In the genomic region with DNA sequence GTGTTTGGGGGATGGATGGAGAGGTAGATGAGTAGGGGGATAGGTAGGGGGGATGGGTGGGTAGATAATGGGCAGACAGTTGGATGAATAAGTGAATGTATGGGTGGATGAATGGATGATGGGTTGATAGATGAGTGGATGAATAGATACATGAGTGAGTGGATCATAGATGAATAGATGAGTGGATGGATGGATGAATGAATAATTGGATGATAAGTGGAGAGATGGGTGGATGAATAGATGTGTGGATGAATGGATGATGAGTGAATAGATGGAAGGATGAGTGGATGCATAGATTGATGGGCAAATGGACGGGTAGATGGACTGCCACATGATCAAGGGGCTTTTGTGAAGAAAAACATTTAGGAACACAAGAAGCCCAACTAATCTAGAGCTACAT, we compare ENCODE assay signal across 27 cellular contexts.
"Had no signal": no experiment of that assay in that cellular context is flagged by ENCODE, and none has a peak within 500 bp of the region (broad histone marks: within the 10 kb centered on the region; RNA-seq: fewer than 3 reads in every experiment).

No MANE protein-coding gene starts in this region.

- H3K27ac ChIP-seq: KMS-11 had no signal

- H3K36me3 ChIP-seq: ascending aorta had no signal

- H3K9me3 ChIP-seq: ascending aorta had no signal

- H3K9me3 Mint-ChIP-seq: activated naive CD8-positive, alpha-beta T cell treated with anti-CD3 and anti-CD28 coated beads, Interleukin-2, amount 50 U/mL, for 24 hours; activated T-cell treated with anti-CD3 and anti-CD28 coated beads, Interleukin-2, amount 50 U/mL, for 24 hours; activated T-helper 1 cell treated with anti-CD3 and anti-CD28 coated beads, Interleukin-12 subunit alpha, Interleukin-12 subunit beta, Interleukin-2, Interleukin-4 antibody, amounts not matched to agents 30 ng/mL and 10 ng/mL and 1 ng/mL, durations not matched to agents 14 hours and 24 hours and 36 hours; central memory CD8-positive, alpha-beta T cell had no signal

- H3K27ac Mint-ChIP-seq: activated CD4-positive, alpha-beta T cell treated with anti-CD3 and anti-CD28 coated beads, Interleukin-2, amount 10 ng/mL, durations not matched to agents 24 days and 14 days; activated CD8-positive, alpha-beta memory T cell treated with anti-CD3 and anti-CD28 coated beads, Interleukin-2, amount 10 ng/mL, durations not matched to agents 7 days and 5 days; activated naive CD4-positive, alpha-beta T cell treated with anti-CD3 and anti-CD28 coated beads, Interleukin-2, amount 50 U/mL, for 72 hours; activated naive CD8-positive, alpha-beta T cell treated with anti-CD3 and anti-CD28 coated beads, Interleukin-2, amount 50 U/mL, for 24 hours; activated T-cell treated with anti-CD3 and anti-CD28 coated beads, Interleukin-2, amount 50 U/mL, for 24 hours; activated T-helper 1 cell treated with anti-CD3 and anti-CD28 coated beads, Interleukin-12 subunit alpha, Interleukin-12 subunit beta, Interleukin-2, Interleukin-4 antibody, amounts not matched to agents 30 ng/mL and 10 ng/mL and 1 ng/mL, durations not matched to agents 14 hours and 24 hours and 36 hours; brain; T-helper 17 cell; WTC11 had no signal

- H3K27me3 ChIP-seq: ascending aorta had no signal

- H3K4me3 Mint-ChIP-seq: activated CD4-positive, alpha-beta T cell treated with anti-CD3 and anti-CD28 coated beads, Interleukin-2, amount 10 ng/mL, durations not matched to agents 24 days and 14 days; activated CD8-positive, alpha-beta memory T cell treated with anti-CD3 and anti-CD28 coated beads, Interleukin-2, amount 10 ng/mL, durations not matched to agents 7 days and 5 days; activated naive CD8-positive, alpha-beta T cell treated with anti-CD3 and anti-CD28 coated beads, Interleukin-2, amount 50 U/mL, for 24 hours; activated T-cell treated with anti-CD3 and anti-CD28 coated beads, Interleukin-2, amount 50 U/mL, for 24 hours; activated T-helper 1 cell treated with anti-CD3 and anti-CD28 coated beads, Interleukin-12 subunit alpha, Interleukin-12 subunit beta, Interleukin-2, Interleukin-4 antibody, amounts not matched to agents 30 ng/mL and 10 ng/mL and 1 ng/mL, durations not matched to agents 14 hours and 24 hours and 36 hours; brain; central memory CD8-positive, alpha-beta T cell; T-helper 17 cell; WTC11 had no signal

- H3K27me3 Mint-ChIP-seq: activated T-cell treated with anti-CD3 and anti-CD28 coated beads, Interleukin-2, amount 50 U/mL, for 24 hours; brain had no signal

- H3K36me3 Mint-ChIP-seq: activated CD8-positive, alpha-beta memory T cell treated with anti-CD3 and anti-CD28 coated beads, Interleukin-2, amount 10 ng/mL, durations not matched to agents 7 days and 5 days; activated naive CD4-positive, alpha-beta T cell treated with anti-CD3 and anti-CD28 coated beads, Interleukin-2, amount 50 U/mL, for 72 hours; brain had no signal

- DNase-seq: activated CD4-positive, alpha-beta T cell treated with anti-CD3 and anti-CD28 coated beads, Interleukin-2, amount 10 ng/mL, durations not matched to agents 24 days and 14 days; activated CD4-positive, alpha-beta T cell treated with anti-CD3 and anti-CD28 coated beads, Interleukin-2, amount 50 U/mL, for 48 hours; activated CD4-positive, CD25-positive, alpha-beta regulatory T cell treated with anti-CD3 and anti-CD28 coated beads, Interleukin-2, amount 50 U/mL, for 72 hours; activated CD8-positive, alpha-beta memory T cell treated with anti-CD3 and anti-CD28 coated beads, Interleukin-2, amount 10 ng/mL, durations not matched to agents 7 days and 5 days; activated effector memory CD4-positive, alpha-beta T cell treated with anti-CD3 and anti-CD28 coated beads, Interleukin-2, amount 50 U/mL, for 16 hours; activated naive CD4-positive, alpha-beta T cell treated with Interleukin-2 at 50 U/mL for 16 hours; activated naive CD8-positive, alpha-beta T cell treated with anti-CD3 and anti-CD28 coated beads, Interleukin-2, amount 50 U/mL, for 24 hours; activated T-cell treated with anti-CD3 and anti-CD28 coated beads, Interleukin-2, amount 50 U/mL, for 24 hours; amniotic stem cell; NCI-H1105 treated with DMSO at 0.1 percent for 48 hours; NCI-H1436 treated with DMSO at 0.1 percent for 48 hours; NCI-H187 treated with DMSO at 0.1 percent for 48 hours; NCI-H2081 treated with DMSO at 0.1 percent for 48 hours; NCI-H2171 treated with DMSO at 0.1 percent for 48 hours; NCI-H226; NK-92 treated with Interleukin-12 subunit alpha and Interleukin-12 subunit beta, amount 100 ng/mL, for 24 hours; OCI-M1; RPMI8226; T-helper 17 cell; T-helper 9 cell had no signal

- H3K4me1 Mint-ChIP-seq: activated CD4-positive, alpha-beta T cell treated with anti-CD3 and anti-CD28 coated beads, Interleukin-2, amount 10 ng/mL, durations not matched to agents 24 days and 14 days; activated CD8-positive, alpha-beta memory T cell treated with anti-CD3 and anti-CD28 coated beads, Interleukin-2, amount 10 ng/mL, durations not matched to agents 7 days and 5 days; activated naive CD8-positive, alpha-beta T cell treated with anti-CD3 and anti-CD28 coated beads, Interleukin-2, amount 50 U/mL, for 24 hours; central memory CD8-positive, alpha-beta T cell; T-helper 17 cell had no signal
